ENCODE assay signal across 8 cellular contexts in genomic region chr19:7292352-7292949, GRCh38. TPM values are rescaled to one million over a fixed set of nuclear protein-coding genes. Genes with fewer than 3 reads are reported as not detected.
DNase-seq lines count a peak whose midpoint lies in the region; ATAC-seq and TF ChIP-seq lines count a peak whose summit lies in the region.

No MANE protein-coding gene starts in this region.

- H3K9ac ChIP-seq in adipocyte (ENCODE audit: low read length) (peak overlapping the region; percentile 89), mesenchymal stem cell (ENCODE audit: low read length) (peak overlapping the region; percentile 82)

- H3K4me2 ChIP-seq in mesenchymal stem cell (ENCODE audit: low read length, poor library complexity, severe bottlenecking): no peak overlapping the region

- H3K27me3 ChIP-seq in adipocyte (replicated peaks; ENCODE audit: control insufficient read depth, insufficient read depth, low read length) (no peaks in the 10 kb centered on the region), mesenchymal stem cell (ENCODE audit: control insufficient read depth in 1 of 2, insufficient read depth in 1 of 2, low read length in 2 of 2) (peaks cover 0 to 7% of the 10 kb centered on the region in 2 experiments)

- H3K27ac ChIP-seq in mesenchymal stem cell (ENCODE audit: low read length, poor library complexity, severe bottlenecking): no peak overlapping the region

- no peak overlapping the region for H4K8ac ChIP-seq in mesenchymal stem cell (ENCODE audit: low read length)

- H3K27me3 Mint-ChIP-seq in activated naive CD4-positive, alpha-beta T cell treated with anti-CD3 and anti-CD28 coated beads, Interleukin-2, amount 50 U/mL, for 24 hours: peaks cover 25% of the 10 kb centered on the region
- H3K27me3 Mint-ChIP-seq in type B pancreatic cell: no peaks in the 10 kb centered on the region

- no peaks in the 10 kb centered on the region for H3K36me3 Mint-ChIP-seq in activated naive CD4-positive, alpha-beta T cell treated with anti-CD3 and anti-CD28 coated beads, Interleukin-2, amount 50 U/mL, for 24 hours
- peaks cover 4% of the 10 kb centered on the region for H3K36me3 Mint-ChIP-seq in type B pancreatic cell

- no peak overlapping the region for H4K91ac ChIP-seq in mesenchymal stem cell (ENCODE audit: low read length)

- H3K27ac Mint-ChIP-seq in activated naive CD4-positive, alpha-beta T cell treated with anti-CD3 and anti-CD28 coated beads, Interleukin-2, amount 50 U/mL, for 24 hours: no peak overlapping the region
- H3K27ac Mint-ChIP-seq in type B pancreatic cell: peak overlapping the region; percentile 89

- H2BK12ac ChIP-seq in mesenchymal stem cell (ENCODE audit: low read length in 2 of 2): no peak overlapping the region

- H3K4me1 ChIP-seq in adipocyte (ENCODE audit: control insufficient read depth, insufficient read depth, low read length) (peaks cover 8% of the 10 kb centered on the region), mesenchymal stem cell (ENCODE audit: control insufficient read depth, insufficient read depth, low read depth, low read length) (peaks cover 14% of the 10 kb centered on the region)

- H3K36me3 ChIP-seq in adipocyte (ENCODE audit: control insufficient read depth, insufficient read depth, low read length, severe bottlenecking) (no peaks in the 10 kb centered on the region), mesenchymal stem cell (ENCODE audit: control insufficient read depth in 1 of 2, insufficient read depth in 2 of 2, low read depth in 1 of 2, low read length in 2 of 2) (no peaks in the 10 kb centered on the region)

- H3K18ac ChIP-seq in mesenchymal stem cell (ENCODE audit: low read depth in 1 of 2, low read length in 2 of 2): no peak overlapping the region

- H3K9me3 Mint-ChIP-seq in activated naive CD4-positive, alpha-beta T cell treated with anti-CD3 and anti-CD28 coated beads, Interleukin-2, amount 50 U/mL, for 24 hours: no peaks in the 10 kb centered on the region
- no peaks in the 10 kb centered on the region for H3K9me3 Mint-ChIP-seq in type B pancreatic cell

- H3K4me3 ChIP-seq in adipocyte (ENCODE audit: low read length) (peak overlapping the region; percentile 89), mesenchymal stem cell (ENCODE audit: insufficient read depth in 1 of 2, low read depth in 1 of 2, low read length in 2 of 2) (peak overlapping the region in 1 of 2 experiments; percentile 86)

- no peak overlapping the region for H2BK15ac ChIP-seq in mesenchymal stem cell (ENCODE audit: low read depth, poor library complexity, severe bottlenecking)

- H3K4ac ChIP-seq in mesenchymal stem cell (ENCODE audit: low read depth in 1 of 2, low read length in 2 of 2): no peak overlapping the region

- WGBS in mesenchymal stem cell: 73% methylated on average over 11 of the region's 12 CpGs

- no peak overlapping the region for H3K14ac ChIP-seq in mesenchymal stem cell (ENCODE audit: low read length in 2 of 2)

- H2BK5ac ChIP-seq in mesenchymal stem cell (ENCODE audit: low read depth, low read length, poor library complexity, severe bottlenecking): no peak overlapping the region

- no peak overlapping the region for H2BK120ac ChIP-seq in mesenchymal stem cell (ENCODE audit: low read depth, low read length)

- peak overlapping the region; percentile 45 for H3K4me3 Mint-ChIP-seq in activated naive CD4-positive, alpha-beta T cell treated with anti-CD3 and anti-CD28 coated beads, Interleukin-2, amount 50 U/mL, for 24 hours
- H3K4me3 Mint-ChIP-seq in type B pancreatic cell: peak overlapping the region; percentile 88

- no peak for TF ChIP-seq CTCF in type B pancreatic cell (conservative IDR thresholded peaks at IDR 0.05)

- H3K4me1 Mint-ChIP-seq in activated naive CD4-positive, alpha-beta T cell treated with anti-CD3 and anti-CD28 coated beads, Interleukin-2, amount 50 U/mL, for 24 hours: peaks cover 4% of the 10 kb centered on the region
- peaks cover 31% of the 10 kb centered on the region for H3K4me1 Mint-ChIP-seq in type B pancreatic cell (ENCODE audit: unreplicated experiment)

- ATAC-seq in HG03095 (IDR thresholded peaks at IDR 0.05; ENCODE audit: unreplicated experiment): no peak

- no peak overlapping the region for H2AFZ ChIP-seq in mesenchymal stem cell (ENCODE audit: low read depth, low read length)

- no peak overlapping the region for H3K23ac ChIP-seq in mesenchymal stem cell (ENCODE audit: low read length in 2 of 2)

- no peak overlapping the region for H2AK5ac ChIP-seq in mesenchymal stem cell (ENCODE audit: low read length, severe bottlenecking)

- DNase-seq in activated naive CD4-positive, alpha-beta T cell treated with Interleukin-2 at 50 U/mL for 16 hours: no peak
- DNase-seq in adipocyte (ENCODE audit: low read depth): no peak
- DNase-seq in mesenchymal stem cell: no peak
- no peak for DNase-seq in type B pancreatic cell (ENCODE audit: extremely low spot score, unreplicated experiment)
- no peak for DNase-seq in stimulated activated naive CD4-positive, alpha-beta T cell treated with Interleukin-2 at 50 U/mL for 16 hours (lab: John Stamatoyannopoulos, UW)
- no peak for DNase-seq in HCEC 1CT

- H3K9me3 ChIP-seq in adipocyte (ENCODE audit: control insufficient read depth, low read length): no peaks in the 10 kb centered on the region
- H3K9me3 ChIP-seq in mesenchymal stem cell (ENCODE audit: control insufficient read depth, low read length): no peaks in the 10 kb centered on the region

- peaks cover 12% of the 10 kb centered on the region for H3K79me1 ChIP-seq in mesenchymal stem cell (replicated peaks; ENCODE audit: low read length, poor library complexity, severe bottlenecking)

RNA-seq across cellular contexts. Expression of gene INSR, which starts 1.8 kb away (rescaled TPM):
- 2.3 TPM for polyA plus RNA-seq in mesenchymal stem cell (2013, experiment 1 of 2)
- 2.3 TPM for polyA plus RNA-seq in mesenchymal stem cell (2013, experiment 2 of 2)
- 33.7 and 55.3 TPM in 2 replicates for total RNA-seq in type B pancreatic cell (ENCODE audit: low replicate concordance)

RNA-seq across cellular contexts. Expression of gene ARHGEF18, which starts 56.3 kb away (rescaled TPM):
- polyA plus RNA-seq in mesenchymal stem cell (2013, experiment 1 of 2): 29.3 TPM
- 28.8 TPM for polyA plus RNA-seq in mesenchymal stem cell (2013, experiment 2 of 2)
- 40.9 and 44.1 TPM in 2 replicates for total RNA-seq in type B pancreatic cell (ENCODE audit: low replicate concordance)
